In the genomic region with DNA sequence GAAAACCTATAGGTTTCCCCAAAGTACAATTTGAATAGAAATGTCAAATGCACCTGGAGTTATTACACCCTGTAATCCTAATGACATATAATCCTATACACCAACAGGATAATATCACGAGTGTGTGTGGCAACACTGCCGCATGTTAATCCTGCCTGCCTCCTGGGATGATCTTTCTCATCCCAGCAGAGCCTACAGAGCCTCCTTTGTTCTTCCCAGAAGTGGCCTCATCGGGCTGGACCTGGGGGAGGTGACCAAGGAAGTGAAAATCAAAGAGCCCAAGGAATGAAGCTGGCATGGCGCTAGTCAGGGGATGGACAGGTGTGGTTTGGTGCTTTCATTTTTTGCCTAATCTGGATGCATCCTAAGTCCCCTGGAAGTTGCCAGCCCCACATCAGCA, we compare ENCODE assay signal across 23 cellular contexts. TPM values are rescaled to one million over a fixed set of nuclear protein-coding genes. Genes with fewer than 3 reads are reported as not detected.
"Had no signal": no experiment of that assay in that cellular context is flagged by ENCODE, and none has a peak within 500 bp of the region (broad histone marks: within the 10 kb centered on the region; RNA-seq: fewer than 3 reads in every experiment).

No MANE protein-coding gene starts in this region.

- H3K4me1 ChIP-seq: pancreas, right lobe of liver had no signal

- ATAC-seq: activated CD4-positive, CD25-positive, alpha-beta regulatory T cell treated with anti-CD3 and anti-CD28 coated beads, Interleukin-2, amount 50 U/mL, for 24 hours; activated naive CD8-positive, alpha-beta T cell treated with anti-CD3 and anti-CD28 coated beads, Interleukin-2, amount 50 U/mL, for 24 hours; naive thymus-derived CD8-positive, alpha-beta T cell; pancreas; right lobe of liver; stimulated activated memory B cell treated with anti-CD40 and anti-IgM and Interleukin-4, amounts not matched to agents 10 μg/mL and 1 μg/mL and 100 μg/mL, for 72 hours had no signal

- H3K9me3 ChIP-seq: pancreas, right lobe of liver, thoracic aorta, upper lobe of left lung had no signal

- H3K36me3 ChIP-seq: brain microvascular endothelial cell, pancreas, right lobe of liver, thoracic aorta, upper lobe of left lung had no signal

- H3K27ac Mint-ChIP-seq: activated naive CD4-positive, alpha-beta T cell treated with anti-CD3 and anti-CD28 coated beads, Interleukin-2, amount 10 ng/mL, durations not matched to agents 7 days and 5 days; activated naive CD8-positive, alpha-beta T cell treated with anti-CD3 and anti-CD28 coated beads, Interleukin-2, amount 50 U/mL, for 24 hours; naive thymus-derived CD8-positive, alpha-beta T cell; stimulated activated memory B cell treated with anti-CD40 and anti-IgM and Interleukin-4, amounts not matched to agents 10 μg/mL and 1 μg/mL and 100 μg/mL, for 72 hours had no signal

- H3K27ac ChIP-seq: brain microvascular endothelial cell, pancreas, right lobe of liver, thoracic aorta, upper lobe of left lung had no signal

- DNase-seq: activated CD4-positive, alpha-beta T cell treated with anti-CD3 and anti-CD28 coated beads, Interleukin-2, amount 50 U/mL, for 1 hour; activated CD8-positive, alpha-beta memory T cell treated with anti-CD3 and anti-CD28 coated beads for 24 hours; activated CD8-positive, alpha-beta memory T cell treated with anti-CD3 and anti-CD28 coated beads, Interleukin-2, amount 50 U/mL, for 48 hours; activated effector memory CD4-positive, alpha-beta T cell treated with Interleukin-2 at 50 U/mL for 16 hours; activated naive CD4-positive, alpha-beta T cell treated with anti-CD3 and anti-CD28 coated beads, Interleukin-2, amount 10 ng/mL, durations not matched to agents 7 days and 5 days; activated naive CD8-positive, alpha-beta T cell treated with anti-CD3 and anti-CD28 coated beads, Interleukin-2, amount 50 U/mL, for 24 hours; activated T-cell treated with anti-CD3 and anti-CD28 coated beads, Interleukin-2, amount 50 U/mL, for 48 hours; brain microvascular endothelial cell; cortex of kidney; mesendoderm; naive thymus-derived CD8-positive, alpha-beta T cell; stimulated activated CD4-positive, alpha-beta T cell treated with anti-CD3 and anti-CD28 coated beads, Interleukin-4, amount 100 ng/mL, for 4 hours; T-helper 1 cell; T-helper 9 cell; upper lobe of left lung had no signal

- H3K4me1 Mint-ChIP-seq: activated naive CD4-positive, alpha-beta T cell treated with anti-CD3 and anti-CD28 coated beads, Interleukin-2, amount 10 ng/mL, durations not matched to agents 7 days and 5 days; activated naive CD8-positive, alpha-beta T cell treated with anti-CD3 and anti-CD28 coated beads, Interleukin-2, amount 50 U/mL, for 24 hours had no signal

- H3K4me3 ChIP-seq: pancreas, right lobe of liver, thoracic aorta, upper lobe of left lung had no signal

- H3K9me3 Mint-ChIP-seq: activated naive CD4-positive, alpha-beta T cell treated with anti-CD3 and anti-CD28 coated beads, Interleukin-2, amount 10 ng/mL, durations not matched to agents 7 days and 5 days; activated naive CD8-positive, alpha-beta T cell treated with anti-CD3 and anti-CD28 coated beads, Interleukin-2, amount 50 U/mL, for 24 hours; naive thymus-derived CD8-positive, alpha-beta T cell; stimulated activated memory B cell treated with anti-CD40 and anti-IgM and Interleukin-4, amounts not matched to agents 10 μg/mL and 1 μg/mL and 100 μg/mL, for 72 hours had no signal

- H3K27me3 ChIP-seq: pancreas, right lobe of liver, upper lobe of left lung had no signal

- H3K4me3 Mint-ChIP-seq: activated naive CD4-positive, alpha-beta T cell treated with anti-CD3 and anti-CD28 coated beads, Interleukin-2, amount 10 ng/mL, durations not matched to agents 7 days and 5 days; activated naive CD8-positive, alpha-beta T cell treated with anti-CD3 and anti-CD28 coated beads, Interleukin-2, amount 50 U/mL, for 24 hours; naive thymus-derived CD8-positive, alpha-beta T cell; stimulated activated memory B cell treated with anti-CD40 and anti-IgM and Interleukin-4, amounts not matched to agents 10 μg/mL and 1 μg/mL and 100 μg/mL, for 72 hours had no signal

- H3K36me3 Mint-ChIP-seq: activated naive CD4-positive, alpha-beta T cell treated with anti-CD3 and anti-CD28 coated beads, Interleukin-2, amount 10 ng/mL, durations not matched to agents 7 days and 5 days; naive thymus-derived CD8-positive, alpha-beta T cell; stimulated activated memory B cell treated with anti-CD40 and anti-IgM and Interleukin-4, amounts not matched to agents 10 μg/mL and 1 μg/mL and 100 μg/mL, for 72 hours had no signal

RNA-seq across cellular contexts. Expression of a gene that starts 29.5 kb away (rescaled TPM):
- total RNA-seq: frontal cortex; kidney epithelial cell; naive thymus-derived CD8-positive, alpha-beta T cell; pulmonary artery endothelial cell; right lobe of liver; thoracic aorta; upper lobe of left lung had no signal
- polyA plus RNA-seq: naive thymus-derived CD8-positive, alpha-beta T cell had no signal
